In genomic region chr22:31630331-31631329, GRCh38 we compare ENCODE assay signal across 8 cellular contexts. TPM values are rescaled to one million over a fixed set of nuclear protein-coding genes. Genes with fewer than 3 reads are reported as not detected.
DNase-seq lines count a peak whose midpoint lies in the region; ATAC-seq and TF ChIP-seq lines count a peak whose summit lies in the region.

No MANE protein-coding gene starts in this region.

- H3K4me3 ChIP-seq in PC-3 (ENCODE audit: low read length), result peak overlapping the region; percentile 85
- peak overlapping the region; percentile 56 to 63 for H3K4me3 ChIP-seq in esophagus (ENCODE audit: low read depth in 1 of 2, low read length in 2 of 2)
- peak overlapping the region; percentile 65 to 91 for H3K4me3 ChIP-seq in muscle layer of colon (ENCODE audit: low read depth in 1 of 2, low read length in 2 of 2)

- no peaks in the 10 kb centered on the region; the same call in 1 of the 2 replicates for H3K4me1 ChIP-seq in PC-3 (ENCODE audit: insufficient read depth, low read length)
- H3K4me1 ChIP-seq in esophagus (ENCODE audit: control insufficient read depth in 2 of 2, insufficient read depth in 2 of 2, low read length in 1 of 2), result peaks cover 19 to 44% of the 10 kb centered on the region in 2 donors
- peaks cover 44% of the 10 kb centered on the region for H3K4me1 ChIP-seq in muscle layer of colon (ENCODE audit: insufficient read depth, low read length)

- peaks cover 68% of the 10 kb centered on the region for H3K79me2 ChIP-seq in PC-3 (ENCODE audit: low read length)

- POLR2A ChIA-PET in PC-3 (lab: Charles Lee; ENCODE audit: unreplicated experiment), result interaction anchor here (0.5 to 1.1 kb wide), 2 partner anchors 32 to 284 kb away, joined by 3 to 7 read pairs; partner anchors contain the start of gene PISD

- H3K36me3 ChIP-seq in PC-3 (ENCODE audit: low read depth, low read length), result no peaks in the 10 kb centered on the region
- H3K36me3 ChIP-seq in esophagus (ENCODE audit: control insufficient read depth in 2 of 2, insufficient read depth in 2 of 2, low read length in 1 of 2), result peaks cover 0 to 12% of the 10 kb centered on the region in 2 donors
- H3K36me3 ChIP-seq in muscle layer of colon (ENCODE audit: insufficient read depth, low read length), result no peaks in the 10 kb centered on the region

- no peaks in the 10 kb centered on the region for H3K9me2 ChIP-seq in PC-3 (replicated peaks; ENCODE audit: low read length)

- WGBS in esophagus, 2 donors, result 2 to 3% methylated on average over 56 to 65 of the region's 65 CpGs

- in situ Hi-C loops in ACHN (cut with HindIII; ENCODE audit: low pct_ligation_motif_present, low pct_unique_long_range_greater_than_20kb, low sequenced_read_pairs), result no loop called here

- H3K4me2 ChIP-seq in PC-3 (ENCODE audit: low read length), result peak overlapping the region; percentile 84

- H3K27ac ChIP-seq in PC-3 (ENCODE audit: low read length), result peak overlapping the region; percentile 81
- H3K27ac ChIP-seq in esophagus (ENCODE audit: low read depth in 2 of 2, low read length in 1 of 2), result peak overlapping the region; percentile 68 to 81
- peak overlapping the region; percentile 90 for H3K27ac ChIP-seq in muscle layer of colon (ENCODE audit: low read depth, low read length)

- H2AFZ ChIP-seq in PC-3 (ENCODE audit: low read length), result peak overlapping the region; percentile 78

- DNase-seq in ACHN, result peak; percentile 79
- peak; percentile 71 for DNase-seq in PC-3
- DNase-seq in activated T-cell treated with anti-CD3 and anti-CD28 coated beads, Interleukin-2, amount 50 U/mL, for 1 hour, result peak; percentile 82
- peak; percentile 87 for DNase-seq in stimulated activated CD8-positive, alpha-beta memory T cell treated with anti-CD3 and anti-CD28 coated beads, Interleukin-4, amount 100 ng/mL, for 48 hours

- H3K9me3 ChIP-seq in PC-3 (ENCODE audit: low read length) (no peaks in the 10 kb centered on the region), esophagus (ENCODE audit: control insufficient read depth in 2 of 2, insufficient read depth in 1 of 2, low read depth in 1 of 2, low read length in 1 of 2) (no peaks in the 10 kb centered on the region), muscle layer of colon (ENCODE audit: low read length) (no peaks in the 10 kb centered on the region)

- CTCF ChIA-PET in PC-3 (lab: Charles Lee), result interaction anchor here (0.6 to 1.6 kb wide), 4 partner anchors 28 to 340 kb away, joined by 3 to 7 read pairs (median 4); no protein-coding TSS in a partner anchor

- H3K9ac ChIP-seq in PC-3 (ENCODE audit: low read length) (peak overlapping the region; percentile 93), muscle layer of colon (ENCODE audit: low read length) (peak overlapping the region; percentile 53)

- H4K20me1 ChIP-seq in PC-3 (ENCODE audit: low read length), result peaks cover 9% of the 10 kb centered on the region; the same call in 1 of the 2 replicates

- TF ChIP-seq CTCF in PC-3 (conservative IDR thresholded peaks at IDR 0.05; ENCODE audit: low read depth, low read length), result no peak

- ATAC-seq in GM18868 (IDR thresholded peaks at IDR 0.05; ENCODE audit: unreplicated experiment) (peak; percentile 53), HG03457 (IDR thresholded peaks at IDR 0.05; ENCODE audit: unreplicated experiment) (peak; percentile 33), PC-3 (peak; percentile 79)

- no peaks in the 10 kb centered on the region for H3F3A ChIP-seq in PC-3 (ENCODE audit: low read length, unreplicated experiment)

- intact Hi-C loops in PC-3 (cut with micrococcal nuclease), result loop anchor here (5.0 kb wide), 1 partner anchor 178 kb away; no protein-coding TSS in a partner anchor

- H3K27me3 ChIP-seq in PC-3 (ENCODE audit: low read length) (no peaks in the 10 kb centered on the region), esophagus (ENCODE audit: control insufficient read depth in 1 of 2, insufficient read depth in 2 of 2, low read length in 2 of 2) (no peaks in the 10 kb centered on the region), muscle layer of colon (ENCODE audit: control insufficient read depth in 1 of 2, insufficient read depth in 2 of 2, low read length in 2 of 2) (no peaks in the 10 kb centered on the region)

- BruUV-seq in PC-3 (replicated peaks; lab: Mats Ljungman, UMichigan), result no TSS peak

RNA-seq across cellular contexts. Expression of gene PISD, which starts 31.4 kb away (rescaled TPM):
- total RNA-seq in PC-3 (2014; rRNA removed), result 36.0 and 50.5 TPM in 2 replicates
- 10 to 100 TPM; 24.7 to 30.4 TPM for polyA plus RNA-seq in esophagus

Comparison
In these comparisons a context has a peak if more than half of its experiments do, and no peak if none do; other contexts are left out.
1. Peak in every context shown above with its lines: DNase-seq, ATAC-seq, H3K4me3 ChIP-seq and H3K27ac ChIP-seq.